6 cellular contexts compared by ENCODE assay signal in the genomic region with DNA sequence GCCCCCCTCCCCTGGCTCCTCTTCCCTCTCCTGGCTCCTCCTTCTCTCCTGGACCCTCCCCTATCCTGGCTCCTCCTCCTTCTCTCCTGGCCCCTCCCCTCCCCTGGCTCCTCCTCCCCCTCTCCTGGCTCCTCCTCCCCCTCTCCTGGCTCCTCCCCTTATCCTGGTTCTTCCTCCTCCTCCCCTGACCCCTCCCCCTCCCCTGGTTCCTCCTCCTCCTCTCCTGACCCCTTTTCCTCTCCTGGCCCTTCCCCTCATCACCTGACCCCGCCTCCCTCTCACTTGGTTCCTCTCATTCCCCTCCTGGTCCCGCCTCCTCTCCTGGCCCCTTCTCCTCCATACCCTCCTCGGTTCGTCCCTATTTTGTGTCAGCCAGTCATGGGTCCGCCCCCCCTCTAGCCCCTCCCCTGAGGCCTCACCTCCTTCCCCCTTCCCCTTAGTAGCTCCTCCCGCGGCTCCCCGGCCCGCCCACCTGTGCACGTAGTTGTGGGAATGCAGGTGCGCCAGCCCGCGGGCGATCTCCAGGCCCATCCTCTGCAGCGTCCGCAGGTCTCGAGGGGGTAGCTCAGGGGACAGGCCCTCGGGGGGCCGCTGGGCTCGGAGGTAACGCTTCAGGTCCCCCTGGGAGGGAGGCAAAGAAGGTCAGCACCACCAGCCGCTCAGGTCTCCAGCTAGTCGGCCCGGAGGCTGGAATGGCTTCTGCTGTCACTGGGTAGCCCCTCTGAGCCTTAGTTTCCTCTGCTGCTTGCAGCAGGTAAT. TPM values are rescaled to one million over a fixed set of nuclear protein-coding genes. Genes with fewer than 3 reads are reported as not detected.
DNase-seq lines count a peak whose midpoint lies in the region; ATAC-seq and TF ChIP-seq lines count a peak whose summit lies in the region.

No MANE protein-coding gene starts in this region.

- POLR2A ChIA-PET in RWPE1 (lab: Yijun Ruan, JAX; ENCODE audit: low non-redundant PET): no interaction called here

- ATAC-seq in body of pancreas (peak; percentile 83), GM18873 (IDR thresholded peaks at IDR 0.05; ENCODE audit: low FRiP score, unreplicated experiment) (no peak)

- no peak overlapping the region for H3K27ac ChIP-seq in HUES6 (ENCODE audit: low read depth, low read length)
- H3K27ac ChIP-seq in RWPE1: peak overlapping the region; percentile 78
- H3K27ac ChIP-seq in body of pancreas: peak overlapping the region in 3 of 4 donors; percentile 66 to 76 (median 75)
- peak overlapping the region; percentile 36 for H3K27ac ChIP-seq in neutrophil
- no peak overlapping the region for H3K27ac ChIP-seq in vagina

- peak overlapping the region; percentile 53 for H3K4me3 ChIP-seq in HUES6 (ENCODE audit: low read depth, low read length)
- H3K4me3 ChIP-seq in body of pancreas: no peak overlapping the region
- H3K4me3 ChIP-seq in neutrophil (ENCODE audit: low read depth in 1 of 2, low read length in 1 of 2): peak overlapping the region; percentile 8 to 10
- H3K4me3 ChIP-seq in vagina: peak overlapping the region in 1 of 2 donors; percentile 13

- no peak overlapping the region for H3K9ac ChIP-seq in HUES6 (ENCODE audit: low read length)

- peak in 2 of 3 donors; percentile 38 to 40 for TF ChIP-seq POLR2A in body of pancreas (IDR thresholded peaks at IDR 0.05)
- no peak for TF ChIP-seq POLR2A in vagina (IDR thresholded peaks at IDR 0.05)

- CTCF ChIA-PET in RWPE1 (lab: Yijun Ruan, JAX): no interaction called here

- TF ChIP-seq CTCF in RWPE1 (conservative IDR thresholded peaks at IDR 0.05; ENCODE audit: low read depth): no peak
- TF ChIP-seq CTCF in body of pancreas (IDR thresholded peaks at IDR 0.05): no peak
- TF ChIP-seq CTCF in neutrophil (IDR thresholded peaks at IDR 0.05): no peak
- no peak for TF ChIP-seq CTCF in vagina (IDR thresholded peaks at IDR 0.05)

- DNase-seq in RWPE1 (ENCODE audit: low spot score): peak; percentile 92
- DNase-seq in body of pancreas: peak; percentile 92 to 99 (median 98)
- DNase-seq in vagina (ENCODE audit: extremely low spot score in 2 of 2): no peak

- intact Hi-C loops in body of pancreas (cut with DNase I) (no loop called here), vagina (cut with DNase I) (no loop called here)

- H3K27me3 ChIP-seq in HUES6 (ENCODE audit: control insufficient read depth, insufficient read depth, low read length) (no peaks in the 10 kb centered on the region), body of pancreas (no peaks in the 10 kb centered on the region), neutrophil (peaks cover 42% of the 10 kb centered on the region), vagina (no peaks in the 10 kb centered on the region)

- H3K36me3 ChIP-seq in HUES6 (ENCODE audit: control insufficient read depth, insufficient read depth, low read length): no peaks in the 10 kb centered on the region
- H3K36me3 ChIP-seq in body of pancreas (replicated peaks in 1 of 2; ENCODE audit: insufficient read depth in 1 of 2, low read depth in 2 of 2): no peaks in the 10 kb centered on the region
- no peaks in the 10 kb centered on the region for H3K36me3 ChIP-seq in neutrophil
- no peaks in the 10 kb centered on the region for H3K36me3 ChIP-seq in vagina

- 2 to 3% methylated on average over 6 to 24 of the region's 24 CpGs for WGBS in body of pancreas, 2 donors

- H3K4me1 ChIP-seq in HUES6 (ENCODE audit: control insufficient read depth, insufficient read depth, low read length) (peaks cover 10% of the 10 kb centered on the region), body of pancreas (peaks cover 30% of the 10 kb centered on the region), neutrophil (ENCODE audit: control insufficient read depth in 1 of 2, insufficient read depth in 1 of 2, low read depth in 1 of 2, low read length in 1 of 2) (peaks cover 14 to 17% of the 10 kb centered on the region in 2 experiments), vagina (peaks cover 5% of the 10 kb centered on the region)

- H3K9me3 ChIP-seq in HUES6 (ENCODE audit: control insufficient read depth, insufficient read depth, low read depth, low read length) (no peaks in the 10 kb centered on the region), body of pancreas (no peaks in the 10 kb centered on the region), neutrophil (no peaks in the 10 kb centered on the region), vagina (no peaks in the 10 kb centered on the region)

RNA-seq across cellular contexts. Expression of gene LMTK3, which starts 9.5 kb away (rescaled TPM):
- total RNA-seq in body of pancreas (1 to 10 TPM; 4.2 to 9.6 TPM), vagina (1.7 TPM)

RNA-seq across cellular contexts. Expression of gene CYTH2, which starts 33.0 kb away (rescaled TPM):
- total RNA-seq in body of pancreas (10 to 100 TPM; 76.1 to 94.2 TPM), vagina (87.2 TPM)

RNA-seq across cellular contexts. Expression of gene KCNJ14, which starts 46.8 kb away (rescaled TPM):
- 1 to 10 TPM in 1 of 2 donors, under 1 TPM in 1; 0.66 to 1.6 TPM for total RNA-seq in body of pancreas
- total RNA-seq in vagina: 3.7 TPM

RNA-seq across cellular contexts. Expression of gene SULT2B1, which starts 49.8 kb away (rescaled TPM):
- total RNA-seq in body of pancreas (1 to 10 TPM in 1 of 2 donors, not detected in 1; 1.0 TPM), vagina (43.0 TPM)

RNA-seq across cellular contexts. Expression of gene GRWD1, which starts 56.4 kb away (rescaled TPM):
- total RNA-seq in body of pancreas (10 to 100 TPM; 11.9 TPM), vagina (20.4 TPM)

Comparison
In these comparisons a context has a peak if more than half of its experiments do, and no peak if none do; other contexts are left out.
1. H3K27ac ChIP-seq: peak in RWPE1 (single experiment), body of pancreas (3 of 4) and neutrophil (single experiment); none in HUES6 (single experiment) and vagina (single experiment).
2. H3K4me3 ChIP-seq: peak in HUES6 (single experiment) and neutrophil (2 of 2); none in body of pancreas (0 of 2).
3. DNase-seq: peak in RWPE1 (single experiment) and body of pancreas (4 of 4); none in vagina (0 of 2).
4. POLR2A ChIP-seq: peak in body of pancreas (2 of 3); none in vagina (0 of 2).